In the genomic region with DNA sequence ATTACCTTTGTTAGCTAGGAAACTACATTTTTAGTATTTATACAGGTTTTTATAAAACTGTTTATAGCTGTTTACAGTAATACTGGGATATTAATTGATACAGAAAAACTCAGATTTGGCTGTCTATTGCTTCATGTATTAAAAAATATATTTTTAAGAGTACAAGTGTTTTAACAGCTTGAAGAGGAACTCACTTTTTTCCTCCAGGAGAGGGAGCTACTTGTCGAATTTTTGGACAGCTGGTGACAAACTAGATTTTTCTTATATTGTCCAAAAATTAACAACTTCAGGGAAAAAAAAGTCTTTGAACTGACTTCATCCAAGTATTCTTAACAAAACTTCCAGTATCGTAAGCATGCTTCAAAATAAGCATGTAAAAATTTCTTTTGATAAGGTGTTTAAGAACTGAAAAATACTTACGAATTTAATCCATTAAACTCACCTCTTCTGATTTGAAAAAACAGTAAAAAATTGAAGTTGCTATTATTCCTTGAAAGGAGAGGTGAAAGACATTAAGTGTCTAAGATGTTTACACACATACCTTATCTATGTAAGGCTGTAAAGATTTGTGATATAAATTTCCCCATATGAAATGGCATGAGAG, we compare ENCODE assay signal across 8 cellular contexts. TPM values are rescaled to one million over a fixed set of nuclear protein-coding genes. Genes with fewer than 3 reads are reported as not detected.
DNase-seq lines count a peak whose midpoint lies in the region; ATAC-seq, FAIRE-seq and TF ChIP-seq lines count a peak whose summit lies in the region.

No MANE protein-coding gene starts in this region.

- no peak for DNase-seq in activated CD4-positive, alpha-beta T cell treated with anti-CD3 and anti-CD28 coated beads for 36 hours
- no peak for DNase-seq in activated CD4-positive, alpha-beta T cell treated with anti-CD3 and anti-CD28 coated beads for 1 hour
- peak; percentile 44 for DNase-seq in NCI-H2081 treated with DMSO at 0.1 percent for 48 hours (lab: John Stamatoyannopoulos, UW)
- DNase-seq in GM12878 (ENCODE audit: low read depth, low spot score): no peak
- no peak for DNase-seq in right lobe of liver

- peaks cover 5% of the 10 kb centered on the region for H3K36me3 Mint-ChIP-seq in activated CD4-positive, alpha-beta T cell treated with anti-CD3 and anti-CD28 coated beads for 36 hours (ENCODE audit: low read depth)

- peak overlapping the region; percentile 39 for H2AFZ ChIP-seq in GM12878 (ENCODE audit: control insufficient read depth, low read depth, low read length)

- H3K4me3 ChIP-seq in GM12878: peak overlapping the region; percentile 87
- H3K4me3 ChIP-seq in right lobe of liver: no peak overlapping the region

- peaks cover 38% of the 10 kb centered on the region for H3K4me1 Mint-ChIP-seq in activated CD4-positive, alpha-beta T cell treated with anti-CD3 and anti-CD28 coated beads for 36 hours

- intact Hi-C loops in activated CD4-positive, alpha-beta T cell treated with anti-CD3 and anti-CD28 coated beads for 36 hours (cut with DNase I, micrococcal nuclease): loop anchor here in 1 of 2 experiments (10.0 kb wide), 1 partner anchor 911 kb away; no protein-coding TSS in a partner anchor
- intact Hi-C loops in GM12878 (cut with micrococcal nuclease; ENCODE audit: unreplicated experiment): loop anchor here (2.0 to 10.0 kb wide), 3 partner anchors 519 to 795 kb away; no protein-coding TSS in a partner anchor
- intact Hi-C loops in right lobe of liver (cut with DNase I): no loop called here

- no peak for TF ChIP-seq EP300 in GM12878 (IDR thresholded peaks at IDR 0.05; ENCODE audit: borderline replicate concordance in 1 of 2, control insufficient read depth in 1 of 2, low read depth in 2 of 2, low read length in 2 of 2)

- no peaks in the 10 kb centered on the region for H3K27me3 Mint-ChIP-seq in activated CD4-positive, alpha-beta T cell treated with anti-CD3 and anti-CD28 coated beads for 36 hours

- peak overlapping the region; percentile 91 for H3K27ac ChIP-seq in GM12878 (ENCODE audit: control insufficient read depth, insufficient read depth)
- peak overlapping the region in 1 of 3 donors; percentile 10 for H3K27ac ChIP-seq in right lobe of liver

- H3K27me3 ChIP-seq in GM12878 (replicated peaks in 1 of 2; ENCODE audit: control insufficient read depth in 2 of 2, insufficient read depth in 2 of 2, low read length in 1 of 2) (no peaks in the 10 kb centered on the region), right lobe of liver (no peaks in the 10 kb centered on the region)

- ATAC-seq in activated CD4-positive, alpha-beta T cell treated with anti-CD3 and anti-CD28 coated beads for 36 hours: no peak
- ATAC-seq in GM12878: no peak
- ATAC-seq in right lobe of liver: no peak
- ATAC-seq in HG02870 (IDR thresholded peaks at IDR 0.05; ENCODE audit: unreplicated experiment): no peak
- ATAC-seq in GM19455 (IDR thresholded peaks at IDR 0.05; ENCODE audit: unreplicated experiment): no peak
- ATAC-seq in HG02981 (IDR thresholded peaks at IDR 0.05; ENCODE audit: unreplicated experiment): no peak

- CTCF ChIA-PET in activated CD4-positive, alpha-beta T cell treated with anti-CD3 and anti-CD28 coated beads for 36 hours (lab: Charles Lee): interaction anchor here (0.7 to 2.0 kb wide), 10 partner anchors 8 to 414 kb away, joined by 3 to 6 read pairs (median 4); no protein-coding TSS in a partner anchor
- CTCF ChIA-PET in GM12878 (lab: Yijun Ruan, JAX): interaction anchor here (0.6 to 2.5 kb wide), 18 partner anchors 8 to 572 kb away, joined by 3 to 16 read pairs (median 3); no protein-coding TSS in a partner anchor

- H3K4me3 Mint-ChIP-seq in activated CD4-positive, alpha-beta T cell treated with anti-CD3 and anti-CD28 coated beads for 36 hours: peak overlapping the region; percentile 96

- WGBS in GM12878 (ENCODE audit: insufficient coverage, insufficient replicate concordance, low lambda C conversion rate, missing lambda C conversion rate): 44% methylated on average over 3 of the region's 3 CpGs
- 20% methylated on average over 3 of the region's 3 CpGs for WGBS in right lobe of liver (ENCODE audit: insufficient coverage, low coverage, low lambda C conversion rate, missing lambda C conversion rate)

- H4K20me1 ChIP-seq in GM12878 (ENCODE audit: control insufficient read depth, insufficient read depth): no peaks in the 10 kb centered on the region

- no peaks in the 10 kb centered on the region for H3K9me3 Mint-ChIP-seq in activated CD4-positive, alpha-beta T cell treated with anti-CD3 and anti-CD28 coated beads for 36 hours (ENCODE audit: low read depth)

- H3K36me3 ChIP-seq in GM12878 (ENCODE audit: control insufficient read depth in 2 of 2, insufficient read depth in 2 of 2, low read length in 1 of 2) (no peaks in the 10 kb centered on the region), right lobe of liver (no peaks in the 10 kb centered on the region)

- peak overlapping the region; percentile 85 for H3K4me2 ChIP-seq in GM12878 (ENCODE audit: control insufficient read depth, insufficient read depth)

- H3K79me2 ChIP-seq in GM12878 (ENCODE audit: control insufficient read depth, insufficient read depth, low read length): peaks cover 87% of the 10 kb centered on the region

- no peaks in the 10 kb centered on the region for H3K9me3 ChIP-seq in GM12878 (replicated peaks; ENCODE audit: control insufficient read depth, insufficient read depth, low read length)
- no peaks in the 10 kb centered on the region for H3K9me3 ChIP-seq in right lobe of liver

- no peak for TF ChIP-seq POLR2A in GM12878 (IDR thresholded peaks at IDR 0.05; ENCODE audit: low read depth, low read length)
- TF ChIP-seq POLR2A in right lobe of liver (IDR thresholded peaks at IDR 0.05): no peak

- TF ChIP-seq CTCF in GM12878 (IDR thresholded peaks at IDR 0.05 in 2 of 3, conservative IDR thresholded peaks at IDR 0.05 in 1 of 3; ENCODE audit: control insufficient read depth in 2 of 3, extremely low read depth in 1 of 3, insufficient read depth in 1 of 3, low read depth in 3 of 3, low read length in 3 of 3) (peak; percentile 37 to 61 (median 52); a peak in 4 of 6 replicates), right lobe of liver (IDR thresholded peaks at IDR 0.05) (peak; percentile 58 to 64 (median 60))

- in situ Hi-C loops in GM12878 (cut with MboI): loop anchor here (10.0 kb wide), 1 partner anchor 459 kb away; no protein-coding TSS in a partner anchor

- peak; percentile 76 for TF ChIP-seq RAD21 in GM12878 (IDR thresholded peaks at IDR 0.05; ENCODE audit: insufficient read depth, low read depth, low read length)

- no peaks in the 10 kb centered on the region for H3K4me1 ChIP-seq in GM12878 (ENCODE audit: control insufficient read depth, insufficient read depth, low read length)
- H3K4me1 ChIP-seq in right lobe of liver: peaks cover 0 to 23% (median 4%) of the 10 kb centered on the region in 4 donors

- SMC1A ChIA-PET in GM12878 (lab: Charles Lee; ENCODE audit: uncharacterized antibody, unreplicated experiment): interaction anchor here (0.6 to 5.4 kb wide), 13 partner anchors 55 to 800 kb away, joined by 3 to 53 read pairs (median 3); no protein-coding TSS in a partner anchor

- POLR2A ChIA-PET in activated CD4-positive, alpha-beta T cell treated with anti-CD3 and anti-CD28 coated beads for 36 hours (lab: Charles Lee): no interaction called here
- POLR2A ChIA-PET in GM12878 (lab: Charles Lee): no interaction called here

- H3K9ac ChIP-seq in GM12878 (ENCODE audit: control insufficient read depth, insufficient read depth, low read length): peak overlapping the region; percentile 92

- RAD21 ChIA-PET in GM12878 (lab: Charles Lee; ENCODE audit: unreplicated experiment): interaction anchor here (0.9 to 1.4 kb wide), 5 partner anchors 51 to 428 kb away, joined by 3 to 4 read pairs (median 3); no protein-coding TSS in a partner anchor

- BruUV-seq in GM12878 (replicated peaks; lab: Mats Ljungman, UMichigan): no TSS peak

- no peak for FAIRE-seq in GM12878 (lab: Jason Lieb, UNC)

- H3K27ac Mint-ChIP-seq in activated CD4-positive, alpha-beta T cell treated with anti-CD3 and anti-CD28 coated beads for 36 hours: no peak overlapping the region

TF ChIP-seq in GM12878, 131 proteins besides CTCF, POLR2A, EP300 and RAD21 (continues in another document):
- TF ChIP-seq BRCA1 (IDR thresholded peaks at IDR 0.05; ENCODE audit: low read depth, low read length): no peak
- peak; percentile 62; the same call in 1 of the 2 replicates for TF ChIP-seq SMC3 (IDR thresholded peaks at IDR 0.05; ENCODE audit: borderline replicate concordance, low read length)

RNA-seq across cellular contexts. Expression of a gene that starts 4.0 kb away (rescaled TPM):
- total RNA-seq in activated CD4-positive, alpha-beta T cell treated with anti-CD3 and anti-CD28 coated beads for 36 hours: 10 to 100 TPM; 15.5 to 17.1 TPM
- 23.0 and 26.6 TPM in 2 replicates for total RNA-seq in GM12878 (2013; cell fraction: nucleolus; rRNA removed)
- total RNA-seq in GM12878 (2014; rRNA removed) (28.5 and 36.4 TPM in 2 replicates), GM12878 (2014; rRNA removed; fragmentation: Illumina TruSeq; extraction: Trizol) (15.4 and 15.8 TPM in 2 replicates), GM12878 (2021) (15.6 and 17.3 TPM in 2 replicates), right lobe of liver (10 to 100 TPM in 5 of 6 experiments, 1 to 10 TPM in 1; 5.4 to 16.6 (median 14.5) TPM)
- polyA plus RNA-seq in GM12878 (2011; ENCODE audit: low read depth): 3.6 TPM
- polyA plus RNA-seq in GM12878 (2011; rRNA removed) (7.3 and 12.9 TPM in 2 replicates), GM12878 (2014; fragmentation: Illumina TruSeq; extraction: Trizol) (11.4 and 15.5 TPM in 2 replicates), GM12878 (2014; fragmentation: Nextera tagmentation; extraction: Ambion mirVana) (10 to 100 TPM in 1 of 2 experiments, 1 to 10 TPM in 1; 4.6 to 14.5 TPM), GM12878 (2014; rRNA removed) (8.8 and 11.5 TPM in 2 replicates), GM12878 (2016; fragmentation: Nextera tagmentation; extraction: Ambion mirVana) (10 to 100 TPM; 15.9 to 21.9 TPM)
- polyA plus RNA-seq in GM12878 (2011; cell fraction: cytosol; rRNA removed): 6.1 and 8.6 TPM in 2 replicates
- 10.5 and 11.1 TPM in 2 replicates for polyA plus RNA-seq in GM12878 (2011; cell fraction: nucleus; rRNA removed)
- polyA plus RNA-seq in GM12878 (2012): 10.7 and 11.5 TPM in 2 replicates
- polyA minus RNA-seq in GM12878 (2011; rRNA and poly(A)+ RNA removed): 12.8 and 13.2 TPM in 2 replicates
- polyA minus RNA-seq in GM12878 (2011; cell fraction: cytosol; rRNA and poly(A)+ RNA removed): 13.3 and 14.3 TPM in 2 replicates
- polyA minus RNA-seq in GM12878 (2011; cell fraction: nucleus; rRNA and poly(A)+ RNA removed): 37.1 and 62.5 TPM in 2 replicates
